ENCODE assay signal across 10 cellular contexts in genomic region chr9:107784235-107784958, GRCh38.
A peak's percentile ranks its signal among the peaks of the same experiment; 100 is the strongest.
DNase-seq lines count a peak whose midpoint lies in the region; ATAC-seq and TF ChIP-seq lines count a peak whose summit lies in the region.
"Had no signal": no experiment of that assay in that cellular context is flagged by ENCODE, and none has a peak within 500 bp of the region (broad histone marks: within the 10 kb centered on the region; RNA-seq: fewer than 3 reads in every experiment).

No MANE protein-coding gene starts in this region.

- H3K27ac ChIP-seq in hepatocyte, result peak overlapping the region; percentile 77
- H3K27ac ChIP-seq in subcutaneous abdominal adipose tissue (ENCODE audit: low read depth, low read length), result peak overlapping the region; percentile 45

- in situ Hi-C loops in astrocyte of the spinal cord (cut with HindIII; ENCODE audit: low sequenced_read_pairs), result no loop called here

- TF ChIP-seq CTCF in astrocyte of the spinal cord (IDR thresholded peaks at IDR 0.05; ENCODE audit: low read depth, low read length), result no peak
- TF ChIP-seq CTCF in hepatocyte (IDR thresholded peaks at IDR 0.05; ENCODE audit: poor library complexity), result no peak

- H3K27me3 Mint-ChIP-seq in activated T-helper 17 cell treated with anti-CD3 and anti-CD28 coated beads, Interleukin-2, amount 50 U/mL, for 72 hours, result no peaks in the 10 kb centered on the region

- H3K9ac ChIP-seq in subcutaneous abdominal adipose tissue (ENCODE audit: low read length in 5 of 5), result peak overlapping the region in 2 of 5 donors; percentile 25 to 53

- no peak overlapping the region for H3K4me3 Mint-ChIP-seq in activated T-helper 17 cell treated with anti-CD3 and anti-CD28 coated beads, Interleukin-2, amount 50 U/mL, for 72 hours
- H3K4me3 Mint-ChIP-seq: nephron progenitor cell had no signal

- H3K4me1 ChIP-seq in hepatocyte (ENCODE audit: insufficient read depth) (no peaks in the 10 kb centered on the region), subcutaneous abdominal adipose tissue (ENCODE audit: control insufficient read depth in 5 of 5, insufficient read depth in 5 of 5, low read length in 5 of 5) (peaks cover 4 to 22% (median 12%) of the 10 kb centered on the region in 5 donors)

- H3K36me3 Mint-ChIP-seq in activated T-helper 17 cell treated with anti-CD3 and anti-CD28 coated beads, Interleukin-2, amount 50 U/mL, for 72 hours (ENCODE audit: low read depth), result no peaks in the 10 kb centered on the region

- WGBS in hepatocyte (ENCODE audit: low lambda C conversion rate, missing lambda C conversion rate), result 51% methylated on average over 12 of the region's 12 CpGs

- DNase-seq in HS-5 (ENCODE audit: low read depth) (peak; percentile 91), astrocyte of the spinal cord (ENCODE audit: low read depth, low spot score) (peak; percentile 17), hepatocyte (ENCODE audit: low spot score) (peak; percentile 68), NCI-H69 (lab: John Stamatoyannopoulos, UW) (no peak), NCI-H1092 (lab: John Stamatoyannopoulos, UW) (no peak)
- DNase-seq: nephron progenitor cell, SHP77 treated with DMSO at 0.1 percent for 48 hours had no signal

- H3K27me3 ChIP-seq in hepatocyte (no peaks in the 10 kb centered on the region), subcutaneous abdominal adipose tissue (ENCODE audit: control insufficient read depth in 5 of 5, insufficient read depth in 4 of 5, low read length in 5 of 5) (no peaks in the 10 kb centered on the region)

- no peak overlapping the region for H2AFZ ChIP-seq in hepatocyte

- no peaks in the 10 kb centered on the region for H3K9me2 ChIP-seq in hepatocyte (replicated peaks; ENCODE audit: insufficient read depth)

- no peak overlapping the region for H3K4me2 ChIP-seq in hepatocyte

- H3K9me3 ChIP-seq in hepatocyte (ENCODE audit: low read depth) (no peaks in the 10 kb centered on the region), subcutaneous abdominal adipose tissue (ENCODE audit: control insufficient read depth in 5 of 5, low read length in 5 of 5) (no peaks in the 10 kb centered on the region)

- H3K36me3 ChIP-seq in hepatocyte (replicated peaks; ENCODE audit: insufficient read depth, low read depth) (no peaks in the 10 kb centered on the region), subcutaneous abdominal adipose tissue (ENCODE audit: control insufficient read depth in 5 of 5, insufficient read depth in 5 of 5, low read length in 5 of 5) (no peaks in the 10 kb centered on the region)

- H4K20me1 ChIP-seq in hepatocyte (ENCODE audit: insufficient read depth, poor library complexity, severe bottlenecking), result no peaks in the 10 kb centered on the region

- H3K79me2 ChIP-seq in hepatocyte, result no peaks in the 10 kb centered on the region

- H3K27ac Mint-ChIP-seq in activated T-helper 17 cell treated with anti-CD3 and anti-CD28 coated beads, Interleukin-2, amount 50 U/mL, for 72 hours, result no peak overlapping the region
- H3K27ac Mint-ChIP-seq: nephron progenitor cell had no signal

- H3K4me3 ChIP-seq in astrocyte of the spinal cord (ENCODE audit: low read depth, low read length), result no peak overlapping the region
- H3K4me3 ChIP-seq in hepatocyte, result no peak overlapping the region
- peak overlapping the region in 1 of 5 donors; percentile 4 for H3K4me3 ChIP-seq in subcutaneous abdominal adipose tissue (ENCODE audit: low read depth in 1 of 5, low read length in 5 of 5)

- ATAC-seq in activated T-helper 17 cell treated with anti-CD3 and anti-CD28 coated beads, Interleukin-2, amount 50 U/mL, for 72 hours (replicated peaks), result no peak
- ATAC-seq in HG02623 (IDR thresholded peaks at IDR 0.05; ENCODE audit: unreplicated experiment), result no peak

- H3K9me3 Mint-ChIP-seq in activated T-helper 17 cell treated with anti-CD3 and anti-CD28 coated beads, Interleukin-2, amount 50 U/mL, for 72 hours, result no peaks in the 10 kb centered on the region
- H3K9me3 Mint-ChIP-seq: nephron progenitor cell had no signal

- H3K4me1 Mint-ChIP-seq in activated T-helper 17 cell treated with anti-CD3 and anti-CD28 coated beads, Interleukin-2, amount 50 U/mL, for 72 hours, result no peaks in the 10 kb centered on the region
- H3K4me1 Mint-ChIP-seq: nephron progenitor cell had no signal

Comparison
In these comparisons a context has a peak if more than half of its experiments do, and no peak if none do; other contexts are left out.
1. DNase-seq: peak in HS-5 (single experiment), astrocyte of the spinal cord (single experiment) and hepatocyte (single experiment); none in NCI-H69 (single experiment) and NCI-H1092 (single experiment).